Comparison of ENCODE assay signal across 8 cellular contexts in the genomic region with DNA sequence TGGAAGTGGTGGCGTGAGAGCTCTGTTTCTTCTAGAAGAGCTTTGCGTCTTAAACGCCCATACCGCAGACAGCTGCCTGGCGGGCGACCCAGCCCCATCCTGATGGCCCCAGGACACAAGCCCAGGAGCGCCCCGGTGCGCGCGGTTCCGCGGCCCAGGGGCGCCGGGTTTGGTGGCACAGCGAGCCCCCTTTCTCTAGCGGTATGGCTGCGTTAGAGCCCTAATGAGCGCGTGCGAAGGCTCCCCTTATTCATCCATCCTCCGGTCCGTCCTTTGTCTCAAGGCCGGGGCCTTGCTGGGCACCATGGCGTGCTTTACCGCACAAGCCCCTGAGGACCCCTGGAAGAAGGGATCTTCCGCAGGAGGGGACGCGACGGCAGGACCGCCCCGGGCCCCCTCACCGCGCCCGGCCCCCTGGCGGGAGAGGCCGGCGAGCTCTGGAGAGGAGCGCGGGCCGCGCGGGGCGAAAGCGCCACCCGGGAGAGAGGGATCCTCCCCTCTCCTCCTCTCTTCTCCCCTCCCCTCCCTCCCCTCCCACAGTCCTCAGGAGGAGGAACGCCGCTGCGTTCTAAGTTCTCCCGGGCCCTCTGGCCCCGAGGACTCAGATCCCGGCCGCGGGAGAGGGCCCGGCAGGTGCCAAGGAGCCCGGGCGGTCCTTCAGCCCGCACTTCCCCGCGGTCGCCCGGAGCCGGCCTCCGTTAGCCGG. TPM values are rescaled to one million over a fixed set of nuclear protein-coding genes. Genes with fewer than 3 reads are reported as not detected.
DNase-seq lines count a peak whose midpoint lies in the region; ATAC-seq and TF ChIP-seq lines count a peak whose summit lies in the region.

No MANE protein-coding gene starts in this region.

- no peaks in the 10 kb centered on the region for H3K9me2 ChIP-seq in PC-3 (replicated peaks; ENCODE audit: low read length)

- peak overlapping the region; percentile 84 for H3K27ac Mint-ChIP-seq in nephron progenitor cell

- POLR2A ChIA-PET in PC-3 (lab: Charles Lee; ENCODE audit: unreplicated experiment), result interaction anchor here (0.5 to 1.3 kb wide), 6 partner anchors 47 to 624 kb away, joined by 4 to 24 read pairs (median 9); no protein-coding TSS in a partner anchor

- DNase-seq in COR-L47 (lab: John Stamatoyannopoulos, UW), result peak; percentile 94
- no peak for DNase-seq in PC-3
- DNase-seq in activated T-helper 1 cell treated with Interleukin-2 at 50 U/mL for 16 hours (ENCODE audit: low read depth), result peak; percentile 38
- DNase-seq in fibroblast of the aortic adventitia (ENCODE audit: low read depth), result peak; percentile 93
- DNase-seq in nephron progenitor cell, result peak; percentile 75
- peak; percentile 68 to 80 for DNase-seq in suprapubic skin (ENCODE audit: low spot score in 2 of 2)

- H3K27ac ChIP-seq in PC-3 (ENCODE audit: low read length), result peak overlapping the region; percentile 57
- H3K27ac ChIP-seq in suprapubic skin, result peak overlapping the region; percentile 89

- H3K4me3 ChIP-seq in PC-3 (ENCODE audit: low read length), result peak overlapping the region; percentile 97
- peak overlapping the region; percentile 87 for H3K4me3 ChIP-seq in fibroblast of the aortic adventitia (ENCODE audit: low read depth, low read length)
- peak overlapping the region; percentile 83 for H3K4me3 ChIP-seq in suprapubic skin

- BruUV-seq in PC-3 (replicated peaks; lab: Mats Ljungman, UMichigan), result no TSS peak

- no peaks in the 10 kb centered on the region for H3K9me3 ChIP-seq in PC-3 (ENCODE audit: low read length)
- no peaks in the 10 kb centered on the region for H3K9me3 ChIP-seq in suprapubic skin

- no peaks in the 10 kb centered on the region for H3K79me2 ChIP-seq in PC-3 (ENCODE audit: low read length)

- peak overlapping the region; percentile 92 for H3K4me3 Mint-ChIP-seq in nephron progenitor cell

- intact Hi-C loops in PC-3 (cut with micrococcal nuclease), result loop anchor here (1.0 to 2.0 kb wide), 2 partner anchors 18 to 72 kb away; no protein-coding TSS in a partner anchor

- no peaks in the 10 kb centered on the region for H4K20me1 ChIP-seq in PC-3 (ENCODE audit: low read length)

- no peaks in the 10 kb centered on the region for H3K36me3 Mint-ChIP-seq in nephron progenitor cell (ENCODE audit: low read depth)

- H3K27me3 Mint-ChIP-seq in nephron progenitor cell (ENCODE audit: low read depth, poor library complexity), result peaks cover 48% of the 10 kb centered on the region

- H3F3A ChIP-seq in PC-3 (ENCODE audit: low read length, unreplicated experiment), result no peaks in the 10 kb centered on the region

- H3K27me3 ChIP-seq in PC-3 (ENCODE audit: low read length), result no peaks in the 10 kb centered on the region
- H3K27me3 ChIP-seq in suprapubic skin, result no peaks in the 10 kb centered on the region

- peaks cover 35% of the 10 kb centered on the region for H3K4me1 Mint-ChIP-seq in nephron progenitor cell

- no peaks in the 10 kb centered on the region for H3K9me3 Mint-ChIP-seq in nephron progenitor cell

- CTCF ChIA-PET in PC-3 (lab: Charles Lee), result interaction anchor here (0.6 to 1.8 kb wide), 3 partner anchors 12 to 70 kb away, joined by 3 to 7 read pairs (median 3); no protein-coding TSS in a partner anchor

- H2AFZ ChIP-seq in PC-3 (ENCODE audit: low read length), result peak overlapping the region; percentile 80

- no peak for TF ChIP-seq EP300 in suprapubic skin (IDR thresholded peaks at IDR 0.05)

- TF ChIP-seq CTCF in PC-3 (conservative IDR thresholded peaks at IDR 0.05; ENCODE audit: low read depth, low read length) (peak; percentile 47), fibroblast of the aortic adventitia (IDR thresholded peaks at IDR 0.05; ENCODE audit: insufficient read depth, low read length) (peak; percentile 22), nephron progenitor cell (IDR thresholded peaks at IDR 0.05) (peak; percentile 34), suprapubic skin (IDR thresholded peaks at IDR 0.05) (peak in 1 of 2 donors; percentile 57)

- H3K36me3 ChIP-seq in PC-3 (ENCODE audit: low read depth, low read length), result no peaks in the 10 kb centered on the region
- no peaks in the 10 kb centered on the region for H3K36me3 ChIP-seq in suprapubic skin

- peak in 1 of 2 donors; percentile 37 for TF ChIP-seq POLR2A in suprapubic skin (IDR thresholded peaks at IDR 0.05)

- peak; percentile 40 for ATAC-seq in GM19438 (IDR thresholded peaks at IDR 0.05; ENCODE audit: low read depth, unreplicated experiment)
- peak; percentile 36 for ATAC-seq in HG03571 (IDR thresholded peaks at IDR 0.05; ENCODE audit: unreplicated experiment)
- ATAC-seq in PC-3, result peak; percentile 71

- 0% methylated on average over 4 of the region's 65 CpGs for WGBS in suprapubic skin

- H3K4me2 ChIP-seq in PC-3 (ENCODE audit: low read length), result peak overlapping the region; percentile 86

- peak overlapping the region; percentile 74 for H3K9ac ChIP-seq in PC-3 (ENCODE audit: low read length)

- H3K4me1 ChIP-seq in PC-3 (ENCODE audit: insufficient read depth, low read length), result peaks cover 17% of the 10 kb centered on the region
- peaks cover 46% of the 10 kb centered on the region for H3K4me1 ChIP-seq in suprapubic skin

RNA-seq across cellular contexts. Expression of a gene that starts 0.6 kb away (rescaled TPM):
- total RNA-seq in PC-3 (2014; rRNA removed), result 8.2 and 9.1 TPM in 2 replicates
- total RNA-seq in fibroblast of the aortic adventitia (ENCODE audit: low replicate concordance), result 9.5 and 24.1 TPM in 2 replicates
- 10 to 100 TPM; 12.9 to 39.5 (median 29.0) TPM for total RNA-seq in suprapubic skin
